Comparison of ENCODE assay signal across 7 cellular contexts in genomic region chr1:55337801-55338447, GRCh38.
A peak's percentile ranks its signal among the peaks of the same experiment; 100 is the strongest.
DNase-seq lines count a peak whose midpoint lies in the region; ATAC-seq lines count a peak whose summit lies in the region.

No MANE protein-coding gene starts in this region.

- peak; percentile 60 for ATAC-seq in GM21360 (IDR thresholded peaks at IDR 0.05; ENCODE audit: unreplicated experiment)
- ATAC-seq in stimulated activated naive CD8-positive, alpha-beta T cell treated with anti-CD3 and anti-CD28 coated beads, Interleukin-15, Interleukin-2, amounts not matched to agents 100 U/mL and 50 U/mL, for 24 hours: peak; percentile 47

- H3K9me3 Mint-ChIP-seq in T-helper 2 cell treated with Interferon-gamma antibody and Interleukin-4, amounts not matched to agents 5 μg/mL and 100 μg/mL, for 36 hours: peaks cover 6% of the 10 kb centered on the region

- no peaks in the 10 kb centered on the region for H3K36me3 Mint-ChIP-seq in T-helper 2 cell treated with Interferon-gamma antibody and Interleukin-4, amounts not matched to agents 5 μg/mL and 100 μg/mL, for 36 hours (ENCODE audit: low read depth)

- no peak overlapping the region for H3K4me3 Mint-ChIP-seq in T-helper 2 cell treated with Interferon-gamma antibody and Interleukin-4, amounts not matched to agents 5 μg/mL and 100 μg/mL, for 36 hours

- DNase-seq in EL: peak; percentile 75
- DNase-seq in LoVo (ENCODE audit: low spot score): peak; percentile 30
- peak; percentile 6 for DNase-seq in T-helper 2 cell treated with Interferon-gamma antibody and Interleukin-4, amounts not matched to agents 5 μg/mL and 100 μg/mL, for 36 hours (ENCODE audit: low spot score)
- peak; percentile 65 for DNase-seq in glomerular endothelial cell (ENCODE audit: extremely low read depth, low read depth, low spot score)
- peak; percentile 7 for DNase-seq in stimulated activated naive CD8-positive, alpha-beta T cell treated with anti-CD3 and anti-CD28 coated beads, Interleukin-15, Interleukin-2, amounts not matched to agents 100 U/mL and 50 U/mL, for 24 hours
- no peak for DNase-seq in NCI-H1436 treated with DMSO at 0.1 percent for 48 hours (lab: John Stamatoyannopoulos, UW)

- H3K27ac Mint-ChIP-seq in T-helper 2 cell treated with Interferon-gamma antibody and Interleukin-4, amounts not matched to agents 5 μg/mL and 100 μg/mL, for 36 hours: no peak overlapping the region

- peaks cover 4% of the 10 kb centered on the region for H3K27me3 Mint-ChIP-seq in T-helper 2 cell treated with Interferon-gamma antibody and Interleukin-4, amounts not matched to agents 5 μg/mL and 100 μg/mL, for 36 hours (ENCODE audit: low read depth)

- H3K4me1 Mint-ChIP-seq in T-helper 2 cell treated with Interferon-gamma antibody and Interleukin-4, amounts not matched to agents 5 μg/mL and 100 μg/mL, for 36 hours (ENCODE audit: low read depth): peaks cover 8% of the 10 kb centered on the region
